ENCODE assay signal across 8 cellular contexts in genomic region chr21:31198575-31198974, GRCh38.
A peak's percentile ranks its signal among the peaks of the same experiment; 100 is the strongest.
DNase-seq lines count a peak whose midpoint lies in the region; ATAC-seq and TF ChIP-seq lines count a peak whose summit lies in the region.

No MANE protein-coding gene starts in this region.

- H3K27me3 ChIP-seq in psoas muscle (ENCODE audit: insufficient read depth in 3 of 3, low read length in 2 of 3) = no peaks in the 10 kb centered on the region

- no peaks in the 10 kb centered on the region for H3K36me3 ChIP-seq in psoas muscle (ENCODE audit: insufficient read depth in 1 of 2, low read depth in 1 of 2)

- DNase-seq in SIG-M5 treated with dmso at 0.1 percent for 504 hours (lab: John Stamatoyannopoulos, UW; ENCODE audit: unreplicated experiment) (peak; percentile 58), SIG-M5 (lab: John Stamatoyannopoulos, UW) (no peak), NCI-H128 (lab: John Stamatoyannopoulos, UW; ENCODE audit: unreplicated experiment) (peak; percentile 14), SW480 (ENCODE audit: low spot score) (peak; percentile 71), fibroblast of pulmonary artery (ENCODE audit: low read depth) (peak; percentile 78), psoas muscle (no peak)

- H3K4me1 ChIP-seq in psoas muscle = no peaks in the 10 kb centered on the region

- no peak overlapping the region for H3K4me3 ChIP-seq in fibroblast of pulmonary artery (replicated peaks; ENCODE audit: low read depth, low read length)
- H3K4me3 ChIP-seq in psoas muscle = no peak overlapping the region

- WGBS in psoas muscle, 3 donors = 57 to 61% (median 61%) methylated on average over 4 of the region's 4 CpGs

- TF ChIP-seq CTCF in fibroblast of pulmonary artery (IDR thresholded peaks at IDR 0.05; ENCODE audit: low read length, missing control alignments) (peak; percentile 55), psoas muscle (IDR thresholded peaks at IDR 0.05) (peak; percentile 46)

- H3K27ac ChIP-seq in psoas muscle = no peak overlapping the region

- ATAC-seq in psoas muscle (no peak), GM19023 (IDR thresholded peaks at IDR 0.05; ENCODE audit: unreplicated experiment) (no peak), HG03025 (IDR thresholded peaks at IDR 0.05; ENCODE audit: low FRiP score, unreplicated experiment) (no peak)

- intact Hi-C loops in psoas muscle (cut with DNase I) = loop anchor here (2.0 to 10.0 kb wide), 3 partner anchors 382 to 404 kb away; no protein-coding TSS in a partner anchor

- H3K9me3 ChIP-seq in psoas muscle = no peaks in the 10 kb centered on the region

Comparison
In these comparisons a context has a peak if more than half of its experiments do, and no peak if none do; other contexts are left out.
1. DNase-seq: peak in SIG-M5 treated with dmso at 0.1 percent for 504 hours (single experiment), NCI-H128 (single experiment), SW480 (single experiment) and fibroblast of pulmonary artery (single experiment); none in SIG-M5 (single experiment) and psoas muscle (0 of 2).